In the genomic region with DNA sequence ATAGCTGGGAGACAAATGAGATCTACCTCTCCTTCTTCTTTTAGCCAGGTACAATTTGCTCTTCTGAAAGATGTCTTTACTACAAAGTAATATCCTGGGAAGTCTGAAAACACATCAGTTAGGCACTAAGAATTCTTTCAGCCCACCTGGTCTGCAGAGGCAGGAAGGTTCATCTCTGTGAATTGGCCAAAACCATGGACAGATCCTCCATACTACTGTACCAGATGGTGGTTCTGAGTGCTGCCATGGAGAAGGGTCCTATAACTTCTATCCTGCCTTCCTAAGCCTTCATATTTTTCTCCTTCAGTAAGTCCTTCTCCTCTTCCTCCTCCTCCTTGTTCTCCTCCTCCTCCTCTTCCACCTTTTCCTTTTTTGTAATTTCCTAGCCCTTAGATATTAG, we compare ENCODE assay signal across 12 cellular contexts. TPM values are rescaled to one million over a fixed set of nuclear protein-coding genes. Genes with fewer than 3 reads are reported as not detected.
"Had no signal": no experiment of that assay in that cellular context is flagged by ENCODE, and none has a peak within 500 bp of the region (broad histone marks: within the 10 kb centered on the region; RNA-seq: fewer than 3 reads in every experiment).

No MANE protein-coding gene starts in this region.

- DNase-seq: IMR-90, Karpas-422, Kasumi-1, KBM-7, KG1 had no signal

- H3K4me1 Mint-ChIP-seq: IgD-negative memory B cell had no signal

- H3K4me2 ChIP-seq: KMS-11 had no signal

- H3K4me3 Mint-ChIP-seq: IgD-negative memory B cell had no signal

- H3K27me3 Mint-ChIP-seq: IgD-negative memory B cell had no signal

- ATAC-seq: HepG2, K562 had no signal

- H3K36me3 Mint-ChIP-seq: IgD-negative memory B cell had no signal

- H3K4me3 ChIP-seq: K562 had no signal

- H3K27ac Mint-ChIP-seq: IgD-negative memory B cell had no signal

- H3K9ac ChIP-seq: KMS-11 had no signal

- FAIRE-seq: HepG2, K562 had no signal

- H3K27ac ChIP-seq: HL-60, KMS-11 had no signal

RNA-seq across cellular contexts. Expression of a gene that starts 11.7 kb away (rescaled TPM):
- total RNA-seq: HepG2, HT-29, HT1080, IMR-90 had no signal
- polyA plus RNA-seq: HepG2, IgD-negative memory B cell, IMR-90 had no signal
